8 cellular contexts compared by ENCODE assay signal in genomic region chr7:116211006-116211912, GRCh38. TPM values are rescaled to one million over a fixed set of nuclear protein-coding genes. Genes with fewer than 3 reads are reported as not detected.
DNase-seq lines count a peak whose midpoint lies in the region; ATAC-seq, FAIRE-seq and TF ChIP-seq lines count a peak whose summit lies in the region.

No MANE protein-coding gene starts in this region.

- POLR2A ChIA-PET in Caco-2 (lab: Charles Lee): interaction anchor here (0.6 to 1.3 kb wide), 8 partner anchors 11 to 246 kb away, joined by 3 to 11 read pairs (median 3); no protein-coding TSS in a partner anchor

- intact Hi-C loops in Caco-2 (cut with micrococcal nuclease; ENCODE audit: unreplicated experiment): loop anchor here (1.0 to 2.0 kb wide), 4 partner anchors 31 to 652 kb away; partner anchors contain the start of gene CAPZA2
- intact Hi-C loops in pancreas (cut with DNase I): no loop called here
- intact Hi-C loops in upper lobe of right lung (cut with DNase I): no loop called here

- CTCF ChIA-PET in Caco-2 (lab: Charles Lee): interaction anchor here (2.0 kb wide), 1 partner anchor 31 kb away, joined by 16 read pairs; no protein-coding TSS in a partner anchor

- TF ChIP-seq CTCF in Caco-2 (IDR thresholded peaks at IDR 0.05; ENCODE audit: insufficient read depth in 1 of 2, low read depth in 1 of 2, low read length in 1 of 2, severe bottlenecking in 1 of 2, unreplicated experiment in 1 of 2) (no peak), GM20000 (IDR thresholded peaks at IDR 0.05; ENCODE audit: extremely low read depth, missing control alignments) (no peak), RWPE2 (IDR thresholded peaks at IDR 0.05; ENCODE audit: poor library complexity, severe bottlenecking) (no peak), pancreas (IDR thresholded peaks at IDR 0.05) (no peak), upper lobe of right lung (IDR thresholded peaks at IDR 0.05) (no peak)

- no peaks in the 10 kb centered on the region for H3K27me3 Mint-ChIP-seq in Caco-2 (ENCODE audit: insufficient read depth, unreplicated experiment)

- peaks cover 17% of the 10 kb centered on the region for H3K4me1 ChIP-seq in Caco-2
- H3K4me1 ChIP-seq in RWPE2 (ENCODE audit: insufficient read depth, poor library complexity, severe bottlenecking): peaks cover 37% of the 10 kb centered on the region
- H3K4me1 ChIP-seq in pancreas: peaks cover 0 to 18% (median 5%) of the 10 kb centered on the region in 3 donors
- H3K4me1 ChIP-seq in upper lobe of right lung: no peaks in the 10 kb centered on the region

- peak; percentile 62 for ATAC-seq in RWPE2 (ENCODE audit: low read depth)
- ATAC-seq in pancreas: peak; percentile 87 to 95 (median 89)
- ATAC-seq in upper lobe of right lung: peak; percentile 91

- H3K9me3 Mint-ChIP-seq in Caco-2 (ENCODE audit: unreplicated experiment): no peaks in the 10 kb centered on the region

- FAIRE-seq in pancreas (lab: Jason Lieb, UNC): peak; percentile 72

- H3K4me3 Mint-ChIP-seq in Caco-2 (ENCODE audit: unreplicated experiment): peak overlapping the region; percentile 97

- DNase-seq in Caco-2 (peak; percentile 93 to 95), GM20000 (ENCODE audit: low spot score) (peak; percentile 77), HPDE6-E6E7 (ENCODE audit: extremely low spot score) (peak; percentile 74), RWPE2 (ENCODE audit: low spot score) (peak; percentile 87), glomerular visceral epithelial cell (ENCODE audit: extremely low spot score) (peak; percentile 81), pancreas (peak; percentile 83 to 87 (median 86)), upper lobe of right lung (peak; percentile 89)
- peak; percentile 73 for DNase-seq in activated effector memory CD4-positive, alpha-beta T cell treated with Interleukin-2 at 50 U/mL for 16 hours

- 2 to 3% methylated on average over 27 of the region's 27 CpGs for WGBS in pancreas, 2 donors

- no peaks in the 10 kb centered on the region for H3K9me3 ChIP-seq in Caco-2
- no peaks in the 10 kb centered on the region for H3K9me3 ChIP-seq in RWPE2 (ENCODE audit: severe bottlenecking)
- no peaks in the 10 kb centered on the region for H3K9me3 ChIP-seq in pancreas
- no peaks in the 10 kb centered on the region for H3K9me3 ChIP-seq in upper lobe of right lung

- no peaks in the 10 kb centered on the region for H3K27me3 ChIP-seq in Caco-2 (replicated peaks; ENCODE audit: control insufficient read depth, insufficient read depth, low read length)
- H3K27me3 ChIP-seq in RWPE2 (ENCODE audit: insufficient read depth, poor library complexity, severe bottlenecking): no peaks in the 10 kb centered on the region
- no peaks in the 10 kb centered on the region for H3K27me3 ChIP-seq in pancreas
- H3K27me3 ChIP-seq in upper lobe of right lung: no peaks in the 10 kb centered on the region

- H3K4me1 Mint-ChIP-seq in Caco-2 (ENCODE audit: low read depth, unreplicated experiment): peaks cover 26% of the 10 kb centered on the region

- H3K27ac Mint-ChIP-seq in Caco-2 (ENCODE audit: unreplicated experiment): peak overlapping the region; percentile 99

- peaks cover 31% of the 10 kb centered on the region for H3K36me3 Mint-ChIP-seq in Caco-2 (ENCODE audit: insufficient read depth, unreplicated experiment)

- no peaks in the 10 kb centered on the region for H3K36me3 ChIP-seq in Caco-2 (ENCODE audit: control insufficient read depth, insufficient read depth, low read length)
- H3K36me3 ChIP-seq in RWPE2 (ENCODE audit: low read depth): peaks cover 37% of the 10 kb centered on the region
- no peaks in the 10 kb centered on the region for H3K36me3 ChIP-seq in pancreas
- H3K36me3 ChIP-seq in upper lobe of right lung: no peaks in the 10 kb centered on the region

- H3K4me3 ChIP-seq in Caco-2 (ENCODE audit: low read depth, low read length): peak overlapping the region; percentile 95
- peak overlapping the region; percentile 93 for H3K4me3 ChIP-seq in RWPE2 (ENCODE audit: severe bottlenecking)
- H3K4me3 ChIP-seq in pancreas: peak overlapping the region; percentile 60 to 84 (median 82)
- H3K4me3 ChIP-seq in upper lobe of right lung: peak overlapping the region; percentile 67

- BruUV-seq in Caco-2 (replicated peaks; lab: Mats Ljungman, UMichigan): TSS peak; percentile 99

- H3K27ac ChIP-seq in RWPE2 (ENCODE audit: poor library complexity, severe bottlenecking) (peak overlapping the region; percentile 93), pancreas (peak overlapping the region; percentile 85 to 97 (median 90)), upper lobe of right lung (peak overlapping the region; percentile 93)

RNA-seq across cellular contexts. Expression of gene TES, which starts 0.9 kb away (rescaled TPM):
- 190 and 207 TPM in 2 replicates for total RNA-seq in Caco-2 (2022)
- 10 to 100 TPM; 17.3 to 37.0 (median 27.2) TPM for total RNA-seq in pancreas
- 10 to 100 TPM; 10.6 to 17.3 TPM for polyA plus RNA-seq in pancreas
- total RNA-seq in upper lobe of right lung: 94.0 TPM

Comparison
In these comparisons a context has a peak if more than half of its experiments do, and no peak if none do; other contexts are left out.
1. Peak in every context shown above with its lines: DNase-seq, ATAC-seq, H3K4me3 ChIP-seq and H3K27ac ChIP-seq.